In the genomic region with DNA sequence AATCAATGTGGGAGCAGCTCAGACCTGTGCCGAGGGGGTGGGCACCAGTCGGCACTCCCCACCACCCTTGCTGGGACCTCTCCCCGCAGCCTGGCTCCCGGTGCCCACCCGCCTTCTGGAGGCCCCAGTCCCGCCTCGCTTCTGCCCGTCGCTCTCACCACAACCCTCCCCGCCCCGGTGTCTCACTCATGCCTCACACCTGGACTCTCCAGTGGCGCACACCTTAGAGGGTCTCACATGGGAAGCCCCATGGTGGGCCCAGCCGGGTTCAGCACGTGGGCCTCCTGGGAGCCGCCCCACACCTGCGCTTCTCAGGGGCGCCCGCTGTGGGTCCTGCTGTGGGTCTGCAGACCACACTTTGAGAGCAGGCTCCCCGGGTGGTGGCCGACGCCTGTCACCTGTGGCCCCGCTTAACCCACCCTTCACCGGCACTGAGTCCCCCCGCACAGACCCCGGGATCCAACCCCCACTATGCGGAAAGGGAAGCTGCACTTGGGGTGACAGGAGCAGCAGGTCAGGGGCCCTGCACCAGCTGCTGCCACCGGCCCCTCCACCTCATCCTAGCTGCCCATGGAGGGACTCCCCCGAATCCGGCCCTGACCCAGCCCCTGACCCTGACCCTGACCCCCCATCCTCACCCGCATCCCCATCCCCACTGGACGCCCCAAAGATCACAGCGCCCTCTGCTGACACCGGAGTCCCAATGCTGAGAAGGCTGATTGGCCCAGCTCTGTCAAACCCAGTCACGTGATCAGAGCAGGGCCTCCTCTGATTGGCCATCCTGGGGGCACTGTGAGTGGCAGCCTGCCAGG, we compare ENCODE assay signal across 8 cellular contexts. TPM values are rescaled to one million over a fixed set of nuclear protein-coding genes. Genes with fewer than 3 reads are reported as not detected.
DNase-seq lines count a peak whose midpoint lies in the region; ATAC-seq and TF ChIP-seq lines count a peak whose summit lies in the region.

No MANE protein-coding gene starts in this region.

- ATAC-seq in naive thymus-derived CD4-positive, alpha-beta T cell = peak; percentile 66
- ATAC-seq in HG02970 (IDR thresholded peaks at IDR 0.05; ENCODE audit: low FRiP score, unreplicated experiment) = no peak

- no peaks in the 10 kb centered on the region for H3K36me3 Mint-ChIP-seq in activated T-helper 1 cell treated with anti-CD3 and anti-CD28 coated beads, Interleukin-12 subunit alpha, Interleukin-12 subunit beta, Interleukin-2, Interleukin-4 antibody, amounts not matched to agents 30 ng/mL and 10 ng/mL and 1 ng/mL, durations not matched to agents 14 hours and 24 hours and 36 hours (ENCODE audit: low read depth)
- no peaks in the 10 kb centered on the region for H3K36me3 Mint-ChIP-seq in naive thymus-derived CD4-positive, alpha-beta T cell

- H3K4me3 ChIP-seq in MG63 (no peak overlapping the region), breast epithelium (no peak overlapping the region)
- H3K4me3 ChIP-seq in naive thymus-derived CD4-positive, alpha-beta T cell (ENCODE audit: low read length) = no peak overlapping the region

- no peaks in the 10 kb centered on the region for H3K9me3 ChIP-seq in MG63
- H3K9me3 ChIP-seq in naive thymus-derived CD4-positive, alpha-beta T cell (ENCODE audit: control insufficient read depth in 2 of 3, low read length in 3 of 3) = no peaks in the 10 kb centered on the region
- H3K9me3 ChIP-seq in breast epithelium = no peaks in the 10 kb centered on the region

- H3K27me3 Mint-ChIP-seq in activated T-helper 1 cell treated with anti-CD3 and anti-CD28 coated beads, Interleukin-12 subunit alpha, Interleukin-12 subunit beta, Interleukin-2, Interleukin-4 antibody, amounts not matched to agents 30 ng/mL and 10 ng/mL and 1 ng/mL, durations not matched to agents 14 hours and 24 hours and 36 hours (ENCODE audit: insufficient read depth) = no peaks in the 10 kb centered on the region
- H3K27me3 Mint-ChIP-seq in naive thymus-derived CD4-positive, alpha-beta T cell = peaks cover 0 to 11% (median 5%) of the 10 kb centered on the region in 5 donors

- no peaks in the 10 kb centered on the region for H3K4me1 Mint-ChIP-seq in activated T-helper 1 cell treated with anti-CD3 and anti-CD28 coated beads, Interleukin-12 subunit alpha, Interleukin-12 subunit beta, Interleukin-2, Interleukin-4 antibody, amounts not matched to agents 30 ng/mL and 10 ng/mL and 1 ng/mL, durations not matched to agents 14 hours and 24 hours and 36 hours (ENCODE audit: low read depth)
- peaks cover 0 to 4% (median 0%) of the 10 kb centered on the region in 7 donors for H3K4me1 Mint-ChIP-seq in naive thymus-derived CD4-positive, alpha-beta T cell

- no peaks in the 10 kb centered on the region for H3K4me1 ChIP-seq in naive thymus-derived CD4-positive, alpha-beta T cell (ENCODE audit: control insufficient read depth in 2 of 2, insufficient read depth in 2 of 2, low read length in 2 of 2)
- peaks cover 10 to 11% of the 10 kb centered on the region in 2 donors for H3K4me1 ChIP-seq in breast epithelium

- no peak overlapping the region for H3K4me3 Mint-ChIP-seq in activated T-helper 1 cell treated with anti-CD3 and anti-CD28 coated beads, Interleukin-12 subunit alpha, Interleukin-12 subunit beta, Interleukin-2, Interleukin-4 antibody, amounts not matched to agents 30 ng/mL and 10 ng/mL and 1 ng/mL, durations not matched to agents 14 hours and 24 hours and 36 hours
- no peak overlapping the region for H3K4me3 Mint-ChIP-seq in naive thymus-derived CD4-positive, alpha-beta T cell

- H3K27me3 ChIP-seq in MG63 (no peaks in the 10 kb centered on the region), breast epithelium (no peaks in the 10 kb centered on the region)
- no peaks in the 10 kb centered on the region for H3K27me3 ChIP-seq in naive thymus-derived CD4-positive, alpha-beta T cell (ENCODE audit: control insufficient read depth in 2 of 2, insufficient read depth in 2 of 2, low read length in 2 of 2)

- DNase-seq in EH (ENCODE audit: low read depth) (peak; percentile 22), MG63 (peak; percentile 35), NCI-H2029 treated with DMSO at 0.1 percent for 48 hours (lab: John Stamatoyannopoulos, UW) (no peak), hippocampal formation (lab: John Stamatoyannopoulos, UW) (no peak), breast epithelium (ENCODE audit: low spot score in 2 of 2) (no peak)
- DNase-seq in activated T-helper 1 cell treated with anti-CD3 and anti-CD28 coated beads, Interleukin-12 subunit alpha, Interleukin-12 subunit beta, Interleukin-2, Interleukin-4 antibody, amounts not matched to agents 30 ng/mL and 10 ng/mL and 1 ng/mL, durations not matched to agents 14 hours and 24 hours and 36 hours (ENCODE audit: low spot score) = peak; percentile 33
- DNase-seq in naive thymus-derived CD4-positive, alpha-beta T cell = peak in 4 of 9 donors; percentile 14 to 47 (median 30)

- CTCF ChIA-PET in naive thymus-derived CD4-positive, alpha-beta T cell (lab: Charles Lee) = interaction anchor here (0.7 kb wide), 1 partner anchor 44 kb away, joined by 3 read pairs; no protein-coding TSS in a partner anchor

- no peak for TF ChIP-seq POLR2A in breast epithelium (IDR thresholded peaks at IDR 0.05)

- H3K36me3 ChIP-seq in MG63 = no peaks in the 10 kb centered on the region
- H3K36me3 ChIP-seq in naive thymus-derived CD4-positive, alpha-beta T cell (ENCODE audit: control insufficient read depth in 2 of 3, insufficient read depth in 3 of 3, low read length in 3 of 3) = no peaks in the 10 kb centered on the region
- no peaks in the 10 kb centered on the region for H3K36me3 ChIP-seq in breast epithelium

- intact Hi-C loops in activated T-helper 1 cell treated with anti-CD3 and anti-CD28 coated beads, Interleukin-12 subunit alpha, Interleukin-12 subunit beta, Interleukin-2, Interleukin-4 antibody, amounts not matched to agents 30 ng/mL and 10 ng/mL and 1 ng/mL, durations not matched to agents 14 hours and 24 hours and 36 hours (cut with micrococcal nuclease) = loop anchor here (1.0 kb wide), 1 partner anchor 69 kb away; no protein-coding TSS in a partner anchor
- intact Hi-C loops in naive thymus-derived CD4-positive, alpha-beta T cell (cut with micrococcal nuclease) = no loop called here
- intact Hi-C loops in breast epithelium (cut with DNase I; ENCODE audit: low total_unique reads) = loop anchor here (5.0 kb wide), 1 partner anchor 570 kb away; a partner anchor contains a TSS

- no peak overlapping the region for H3K27ac Mint-ChIP-seq in activated T-helper 1 cell treated with anti-CD3 and anti-CD28 coated beads, Interleukin-12 subunit alpha, Interleukin-12 subunit beta, Interleukin-2, Interleukin-4 antibody, amounts not matched to agents 30 ng/mL and 10 ng/mL and 1 ng/mL, durations not matched to agents 14 hours and 24 hours and 36 hours
- H3K27ac Mint-ChIP-seq in naive thymus-derived CD4-positive, alpha-beta T cell = no peak overlapping the region

- no peaks in the 10 kb centered on the region for H3K9me3 Mint-ChIP-seq in activated T-helper 1 cell treated with anti-CD3 and anti-CD28 coated beads, Interleukin-12 subunit alpha, Interleukin-12 subunit beta, Interleukin-2, Interleukin-4 antibody, amounts not matched to agents 30 ng/mL and 10 ng/mL and 1 ng/mL, durations not matched to agents 14 hours and 24 hours and 36 hours
- H3K9me3 Mint-ChIP-seq in naive thymus-derived CD4-positive, alpha-beta T cell = peaks cover 0 to 1% (median 0%) of the 10 kb centered on the region in 11 donors

- H3K27ac ChIP-seq in naive thymus-derived CD4-positive, alpha-beta T cell (ENCODE audit: low read depth, low read length) = no peak overlapping the region
- no peak overlapping the region for H3K27ac ChIP-seq in breast epithelium

- POLR2A ChIA-PET in naive thymus-derived CD4-positive, alpha-beta T cell (lab: Charles Lee) = no interaction called here

- TF ChIP-seq CTCF in breast epithelium (IDR thresholded peaks at IDR 0.05) = no peak

RNA-seq across cellular contexts. Expression of a gene that starts 27.4 kb away (rescaled TPM):
- 76.4 and 121 TPM in 2 replicates for total RNA-seq in MG63 (2014; rRNA removed; shearing (Covaris generic); ENCODE audit: low replicate concordance)
- total RNA-seq in activated T-helper 1 cell treated with anti-CD3 and anti-CD28 coated beads, Interleukin-12 subunit alpha, Interleukin-12 subunit beta, Interleukin-2, Interleukin-4 antibody, amounts not matched to agents 30 ng/mL and 10 ng/mL and 1 ng/mL, durations not matched to agents 14 hours and 24 hours and 36 hours = 99.7 and 101 TPM in 2 replicates
- 100 to 1,000 TPM in 1 of 5 experiments, 10 to 100 TPM in 4; 54.9 to 122 (median 86.5) TPM for total RNA-seq in naive thymus-derived CD4-positive, alpha-beta T cell
- 10 to 100 TPM; 45.0 to 84.8 TPM for polyA plus RNA-seq in naive thymus-derived CD4-positive, alpha-beta T cell
- 100 to 1,000 TPM in 1 of 3 donors, 10 to 100 TPM in 2; 52.4 to 104 (median 85.2) TPM for total RNA-seq in breast epithelium

Comparison
In these comparisons a context has a peak if more than half of its experiments do, and no peak if none do; other contexts are left out.
1. DNase-seq: peak in EH (single experiment), MG63 (single experiment) and activated T-helper 1 cell treated with anti-CD3 and anti-CD28 coated beads, Interleukin-12 subunit alpha, Interleukin-12 subunit beta, Interleukin-2, Interleukin-4 antibody, amounts not matched to agents 30 ng/mL and 10 ng/mL and 1 ng/mL, durations not matched to agents 14 hours and 24 hours and 36 hours (single experiment); none in NCI-H2029 treated with DMSO at 0.1 percent for 48 hours (single experiment), hippocampal formation (0 of 2) and breast epithelium (0 of 2).
2. intact Hi-C loops: an anchor here in activated T-helper 1 cell treated with anti-CD3 and anti-CD28 coated beads, Interleukin-12 subunit alpha, Interleukin-12 subunit beta, Interleukin-2, Interleukin-4 antibody, amounts not matched to agents 30 ng/mL and 10 ng/mL and 1 ng/mL, durations not matched to agents 14 hours and 24 hours and 36 hours (1.0 kb wide) and breast epithelium (5.0 kb wide); none called in naive thymus-derived CD4-positive, alpha-beta T cell.